11 cellular contexts compared by ENCODE assay signal in the genomic region with DNA sequence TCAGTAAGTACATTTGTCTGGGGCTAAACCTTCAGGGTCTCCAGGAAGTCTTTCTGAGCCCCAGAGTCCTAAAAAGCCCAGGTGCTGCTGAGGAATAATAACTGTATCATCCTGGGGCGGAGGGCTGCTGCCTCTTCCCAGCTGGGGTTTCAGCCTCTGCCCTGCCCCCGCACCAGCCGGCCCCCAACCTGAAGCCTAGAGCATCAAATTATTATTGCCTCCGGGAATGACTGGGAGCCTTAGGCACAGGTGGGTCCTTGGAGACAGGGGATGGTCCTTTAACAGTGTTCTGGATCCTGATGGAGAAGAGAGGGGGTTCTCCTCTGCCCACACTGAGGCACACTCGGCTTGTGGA.
DNase-seq lines count a peak whose midpoint lies in the region; ATAC-seq lines count a peak whose summit lies in the region.
"Had no signal": no experiment of that assay in that cellular context is flagged by ENCODE, and none has a peak within 500 bp of the region (broad histone marks: within the 10 kb centered on the region; RNA-seq: fewer than 3 reads in every experiment).

No MANE protein-coding gene starts in this region.

- no peak overlapping the region for H3K14ac ChIP-seq in mesenchymal stem cell (ENCODE audit: low read length in 2 of 2)

- H2BK120ac ChIP-seq in mesenchymal stem cell (ENCODE audit: low read depth, low read length), result no peak overlapping the region

- H3K4me1 ChIP-seq in mesenchymal stem cell (ENCODE audit: control insufficient read depth, insufficient read depth, low read depth, low read length), result peaks cover 35% of the 10 kb centered on the region

- no peak overlapping the region for H3K18ac ChIP-seq in mesenchymal stem cell (ENCODE audit: low read depth in 1 of 2, low read length in 2 of 2)

- H3K79me1 ChIP-seq in mesenchymal stem cell (replicated peaks; ENCODE audit: low read length, poor library complexity, severe bottlenecking), result peaks cover 45% of the 10 kb centered on the region

- H3K23ac ChIP-seq in mesenchymal stem cell (ENCODE audit: low read length in 2 of 2), result no peak overlapping the region

- H3K36me3 ChIP-seq in mesenchymal stem cell (ENCODE audit: control insufficient read depth in 1 of 2, insufficient read depth in 2 of 2, low read depth in 1 of 2, low read length in 2 of 2), result peaks cover 0 to 2% of the 10 kb centered on the region in 2 experiments
- H3K36me3 ChIP-seq: ovary had no signal

- H3K27ac ChIP-seq in mesenchymal stem cell (ENCODE audit: low read length, poor library complexity, severe bottlenecking), result no peak overlapping the region
- H3K27ac ChIP-seq: ovary had no signal

- no peak overlapping the region for H3K4me2 ChIP-seq in mesenchymal stem cell (ENCODE audit: low read length, poor library complexity, severe bottlenecking)

- H2AFZ ChIP-seq in mesenchymal stem cell (ENCODE audit: low read depth, low read length), result no peak overlapping the region

- 87% methylated on average over 5 of the region's 5 CpGs for WGBS in mesenchymal stem cell

- intact Hi-C loops in activated T-helper 2 cell treated with anti-CD3 and anti-CD28 coated beads, Interferon-gamma antibody, Interleukin-2, Interleukin-4, amounts not matched to agents 10 μg/mL and 5 μg/mL and 100 μg/mL, durations not matched to agents 14 hours and 24 hours and 36 hours (cut with micrococcal nuclease), result loop anchor here (5.0 kb wide), 1 partner anchor 38 kb away; no protein-coding TSS in a partner anchor

- no peaks in the 10 kb centered on the region for H3K27me3 ChIP-seq in mesenchymal stem cell (ENCODE audit: control insufficient read depth in 1 of 2, insufficient read depth in 1 of 2, low read length in 2 of 2)
- H3K27me3 ChIP-seq: ovary had no signal

- H3K9me3 Mint-ChIP-seq in stimulated activated naive CD8-positive, alpha-beta T cell treated with anti-CD3 and anti-CD28 coated beads, Interleukin-15, Interleukin-2, amounts not matched to agents 100 ng/mL and 50 ng/mL, for 24 hours, result no peaks in the 10 kb centered on the region
- H3K9me3 Mint-ChIP-seq in activated T-helper 2 cell treated with anti-CD3 and anti-CD28 coated beads, Interferon-gamma antibody, Interleukin-2, Interleukin-4, amounts not matched to agents 10 μg/mL and 5 μg/mL and 100 μg/mL, durations not matched to agents 14 hours and 24 hours and 36 hours, result no peaks in the 10 kb centered on the region

- no peak overlapping the region for H3K4ac ChIP-seq in mesenchymal stem cell (ENCODE audit: low read depth in 1 of 2, low read length in 2 of 2)

- H2BK12ac ChIP-seq in mesenchymal stem cell (ENCODE audit: low read length in 2 of 2), result no peak overlapping the region

- no peak overlapping the region for H3K4me3 ChIP-seq in mesenchymal stem cell (ENCODE audit: insufficient read depth in 1 of 2, low read depth in 1 of 2, low read length in 2 of 2)
- H3K4me3 ChIP-seq: ovary had no signal

- H2AK5ac ChIP-seq in mesenchymal stem cell (ENCODE audit: low read length, severe bottlenecking), result peak overlapping the region; percentile 55

- H3K36me3 Mint-ChIP-seq in stimulated activated naive CD8-positive, alpha-beta T cell treated with anti-CD3 and anti-CD28 coated beads, Interleukin-15, Interleukin-2, amounts not matched to agents 100 ng/mL and 50 ng/mL, for 24 hours (ENCODE audit: low read depth), result peaks cover 5% of the 10 kb centered on the region
- peaks cover 4% of the 10 kb centered on the region for H3K36me3 Mint-ChIP-seq in activated T-helper 2 cell treated with anti-CD3 and anti-CD28 coated beads, Interferon-gamma antibody, Interleukin-2, Interleukin-4, amounts not matched to agents 10 μg/mL and 5 μg/mL and 100 μg/mL, durations not matched to agents 14 hours and 24 hours and 36 hours (ENCODE audit: low read depth)

- no peak overlapping the region for H2BK15ac ChIP-seq in mesenchymal stem cell (ENCODE audit: low read depth, poor library complexity, severe bottlenecking)

- peak overlapping the region; percentile 80 for H3K27ac Mint-ChIP-seq in stimulated activated naive CD8-positive, alpha-beta T cell treated with anti-CD3 and anti-CD28 coated beads, Interleukin-15, Interleukin-2, amounts not matched to agents 100 ng/mL and 50 ng/mL, for 24 hours
- peak overlapping the region; percentile 42 for H3K27ac Mint-ChIP-seq in activated T-helper 2 cell treated with anti-CD3 and anti-CD28 coated beads, Interferon-gamma antibody, Interleukin-2, Interleukin-4, amounts not matched to agents 10 μg/mL and 5 μg/mL and 100 μg/mL, durations not matched to agents 14 hours and 24 hours and 36 hours

- no peaks in the 10 kb centered on the region for H3K9me3 ChIP-seq in mesenchymal stem cell (ENCODE audit: control insufficient read depth, low read length)
- H3K9me3 ChIP-seq: ovary had no signal

- peak overlapping the region; percentile 22 for H3K4me3 Mint-ChIP-seq in stimulated activated naive CD8-positive, alpha-beta T cell treated with anti-CD3 and anti-CD28 coated beads, Interleukin-15, Interleukin-2, amounts not matched to agents 100 ng/mL and 50 ng/mL, for 24 hours
- H3K4me3 Mint-ChIP-seq in activated T-helper 2 cell treated with anti-CD3 and anti-CD28 coated beads, Interferon-gamma antibody, Interleukin-2, Interleukin-4, amounts not matched to agents 10 μg/mL and 5 μg/mL and 100 μg/mL, durations not matched to agents 14 hours and 24 hours and 36 hours (ENCODE audit: low read depth), result no peak overlapping the region

- no peak for ATAC-seq in stimulated activated naive CD8-positive, alpha-beta T cell treated with anti-CD3 and anti-CD28 coated beads, Interleukin-15, Interleukin-2, amounts not matched to agents 100 U/mL and 50 U/mL, for 24 hours
- no peak for ATAC-seq in HG03139 (IDR thresholded peaks at IDR 0.05; ENCODE audit: unreplicated experiment)

- H4K91ac ChIP-seq in mesenchymal stem cell (ENCODE audit: low read length), result no peak overlapping the region

- H4K8ac ChIP-seq in mesenchymal stem cell (ENCODE audit: low read length), result no peak overlapping the region

- no peak overlapping the region for H3K9ac ChIP-seq in mesenchymal stem cell (ENCODE audit: low read length)

- H3K4me1 Mint-ChIP-seq in stimulated activated naive CD8-positive, alpha-beta T cell treated with anti-CD3 and anti-CD28 coated beads, Interleukin-15, Interleukin-2, amounts not matched to agents 100 ng/mL and 50 ng/mL, for 24 hours (ENCODE audit: low read depth), result peaks cover 96% of the 10 kb centered on the region
- H3K4me1 Mint-ChIP-seq in activated T-helper 2 cell treated with anti-CD3 and anti-CD28 coated beads, Interferon-gamma antibody, Interleukin-2, Interleukin-4, amounts not matched to agents 10 μg/mL and 5 μg/mL and 100 μg/mL, durations not matched to agents 14 hours and 24 hours and 36 hours (ENCODE audit: low read depth), result peaks cover 54% of the 10 kb centered on the region

- no peaks in the 10 kb centered on the region for H3K27me3 Mint-ChIP-seq in stimulated activated naive CD8-positive, alpha-beta T cell treated with anti-CD3 and anti-CD28 coated beads, Interleukin-15, Interleukin-2, amounts not matched to agents 100 ng/mL and 50 ng/mL, for 24 hours
- no peaks in the 10 kb centered on the region for H3K27me3 Mint-ChIP-seq in activated T-helper 2 cell treated with anti-CD3 and anti-CD28 coated beads, Interferon-gamma antibody, Interleukin-2, Interleukin-4, amounts not matched to agents 10 μg/mL and 5 μg/mL and 100 μg/mL, durations not matched to agents 14 hours and 24 hours and 36 hours (ENCODE audit: low read depth)

- no peak overlapping the region for H2BK5ac ChIP-seq in mesenchymal stem cell (ENCODE audit: low read depth, low read length, poor library complexity, severe bottlenecking)

- DNase-seq in stimulated activated naive CD8-positive, alpha-beta T cell treated with anti-CD3 and anti-CD28 coated beads, Interleukin-15, Interleukin-2, amounts not matched to agents 100 U/mL and 50 U/mL, for 24 hours, result no peak
- DNase-seq in activated T-helper 2 cell treated with anti-CD3 and anti-CD28 coated beads, Interferon-gamma antibody, Interleukin-2, Interleukin-4, amounts not matched to agents 10 μg/mL and 5 μg/mL and 100 μg/mL, durations not matched to agents 14 hours and 24 hours and 36 hours (ENCODE audit: low spot score), result no peak
- DNase-seq in mesenchymal stem cell, result no peak
- DNase-seq in dedifferentiated amniotic fluid mesenchymal stem cell (ENCODE audit: extremely low spot score), result no peak
- DNase-seq in GM19240 (ENCODE audit: insufficient read length, low spot score), result no peak
- DNase-seq in stimulated activated CD4-positive, alpha-beta T cell treated with anti-CD3 and anti-CD28 coated beads, Interleukin-2, amount 100 ng/mL, for 24 hours, result no peak
- DNase-seq: DMS79 treated with DMSO at 0.1 percent for 48 hours, NCI-H510A, ovary had no signal
